Comparison of ENCODE assay signal across 13 cellular contexts in genomic region chr14:23605931-23606585, GRCh38. TPM values are rescaled to one million over a fixed set of nuclear protein-coding genes. Genes with fewer than 3 reads are reported as not detected.
DNase-seq lines count a peak whose midpoint lies in the region; ATAC-seq and TF ChIP-seq lines count a peak whose summit lies in the region.
"Had no signal": no experiment of that assay in that cellular context is flagged by ENCODE, and none has a peak within 500 bp of the region (broad histone marks: within the 10 kb centered on the region; RNA-seq: fewer than 3 reads in every experiment).

No MANE protein-coding gene starts in this region.

- H3K4me1 ChIP-seq in GM23248 (ENCODE audit: insufficient read depth) = no peaks in the 10 kb centered on the region
- H3K4me1 ChIP-seq in adrenal gland (replicated peaks in 1 of 2) = peaks cover 0 to 12% of the 10 kb centered on the region in 2 donors

- intact Hi-C loops in adrenal gland (cut with DNase I) = no loop called here

- in situ Hi-C loops in GM23248 (cut with MboI) = no loop called here

- no peaks in the 10 kb centered on the region for H3K27me3 Mint-ChIP-seq in activated CD8-positive, alpha-beta memory T cell treated with anti-CD3 and anti-CD28 coated beads, Interleukin-2, amount 10 ng/mL, durations not matched to agents 7 days and 5 days

- TF ChIP-seq POLR2A in adrenal gland (IDR thresholded peaks at IDR 0.05) = no peak

- H3K4me3 ChIP-seq in GM23248 (no peak overlapping the region), adrenal gland (no peak overlapping the region)

- H3K27ac ChIP-seq in GM23248 (no peak overlapping the region), adrenal gland (no peak overlapping the region)

- 0 out of 2 replicates have a peak, but pooled peaks cover 4% of the 10 kb centered on the region for H3K27me3 ChIP-seq in GM23248 (replicated peaks; ENCODE audit: insufficient read depth)
- no peaks in the 10 kb centered on the region for H3K27me3 ChIP-seq in adrenal gland

- H3F3A ChIP-seq in GM23248 (ENCODE audit: insufficient read depth) = no peaks in the 10 kb centered on the region

- peak overlapping the region; percentile 88 for H3K27ac Mint-ChIP-seq in activated CD8-positive, alpha-beta memory T cell treated with anti-CD3 and anti-CD28 coated beads, Interleukin-2, amount 10 ng/mL, durations not matched to agents 7 days and 5 days
- H3K27ac Mint-ChIP-seq: nephron had no signal

- TF ChIP-seq CTCF in adrenal gland (IDR thresholded peaks at IDR 0.05) = no peak

- peaks cover 5% of the 10 kb centered on the region for H3K9me3 Mint-ChIP-seq in activated CD8-positive, alpha-beta memory T cell treated with anti-CD3 and anti-CD28 coated beads, Interleukin-2, amount 10 ng/mL, durations not matched to agents 7 days and 5 days (ENCODE audit: low read depth)
- H3K9me3 Mint-ChIP-seq: nephron had no signal

- peak overlapping the region; percentile 1 for H3K4me3 Mint-ChIP-seq in activated CD8-positive, alpha-beta memory T cell treated with anti-CD3 and anti-CD28 coated beads, Interleukin-2, amount 10 ng/mL, durations not matched to agents 7 days and 5 days
- H3K4me3 Mint-ChIP-seq: nephron had no signal

- WGBS in GM23248 (ENCODE audit: low coverage in 1 of 2, low lambda C conversion rate in 2 of 2, missing lambda C conversion rate in 2 of 2), 2 experiments = 36 to 44% methylated on average over 6 of the region's 6 CpGs
- WGBS in adrenal gland, 4 donors = 77 to 86% (median 83%) methylated on average over 6 of the region's 6 CpGs

- CTCF ChIA-PET in activated CD8-positive, alpha-beta memory T cell treated with anti-CD3 and anti-CD28 coated beads, Interleukin-2, amount 10 ng/mL, durations not matched to agents 7 days and 5 days (lab: Charles Lee) = interaction anchor here (0.7 to 4.2 kb wide), 8 partner anchors 9 to 484 kb away, joined by 3 to 26 read pairs (median 4); no protein-coding TSS in a partner anchor

- no peak overlapping the region for H2AFZ ChIP-seq in GM23248

- no peak overlapping the region for H3K9ac ChIP-seq in GM23248

- DNase-seq in activated CD8-positive, alpha-beta memory T cell treated with anti-CD3 and anti-CD28 coated beads, Interleukin-2, amount 10 ng/mL, durations not matched to agents 7 days and 5 days = peak; percentile 51
- no peak for DNase-seq in activated CD8-positive, alpha-beta memory T cell treated with anti-CD3 and anti-CD28 coated beads, Interleukin-2, amount 50 U/mL, for 4 hours
- DNase-seq in GM23248 (peak; percentile 28), D341Med (ENCODE audit: low spot score) (no peak), GDM1 (lab: John Stamatoyannopoulos, UW) (no peak), adrenal gland (no peak)
- DNase-seq in stimulated activated CD4-positive, alpha-beta T cell treated with anti-CD3 and anti-CD28 coated beads, Interleukin-4, amount 100 ng/mL, for 24 hours = peak; percentile 36
- DNase-seq: activated naive CD4-positive, alpha-beta T cell had no signal

- H3K4me1 Mint-ChIP-seq in activated CD8-positive, alpha-beta memory T cell treated with anti-CD3 and anti-CD28 coated beads, Interleukin-2, amount 10 ng/mL, durations not matched to agents 7 days and 5 days = peaks cover 60% of the 10 kb centered on the region
- H3K4me1 Mint-ChIP-seq: nephron had no signal

- H3K9me3 ChIP-seq in GM23248 (ENCODE audit: low read depth) (no peaks in the 10 kb centered on the region), adrenal gland (replicated peaks in 1 of 3) (no peaks in the 10 kb centered on the region)

- peaks cover 14% of the 10 kb centered on the region for H3K36me3 Mint-ChIP-seq in activated CD8-positive, alpha-beta memory T cell treated with anti-CD3 and anti-CD28 coated beads, Interleukin-2, amount 10 ng/mL, durations not matched to agents 7 days and 5 days

- no peaks in the 10 kb centered on the region for H3K9me2 ChIP-seq in GM23248 (ENCODE audit: insufficient read depth)

- peak; percentile 79 for ATAC-seq in activated CD8-positive, alpha-beta memory T cell treated with anti-CD3 and anti-CD28 coated beads, Interleukin-2, amount 10 ng/mL, durations not matched to agents 7 days and 5 days
- ATAC-seq in HG03565 (IDR thresholded peaks at IDR 0.05; ENCODE audit: unreplicated experiment) = peak; percentile 87
- ATAC-seq: HCT116, Panc1 had no signal

- H3K4me2 ChIP-seq in GM23248 (ENCODE audit: unreplicated experiment) = no peak overlapping the region

- H3K79me2 ChIP-seq in GM23248 (ENCODE audit: insufficient read depth) = no peaks in the 10 kb centered on the region

- no peaks in the 10 kb centered on the region for H4K20me1 ChIP-seq in GM23248 (ENCODE audit: insufficient read depth)

- H3K36me3 ChIP-seq in GM23248 (ENCODE audit: low read depth) (no peaks in the 10 kb centered on the region), adrenal gland (replicated peaks in 1 of 2) (no peaks in the 10 kb centered on the region)

RNA-seq across cellular contexts. Expression of gene JPH4, which starts 27.5 kb away (rescaled TPM):
- total RNA-seq in activated CD8-positive, alpha-beta memory T cell treated with anti-CD3 and anti-CD28 coated beads, Interleukin-2, amount 10 ng/mL, durations not matched to agents 7 days and 5 days = under 1 TPM in 1 of 2 experiments, not detected in 1; 0.77 TPM
- total RNA-seq in GM23248 (2014; rRNA removed; shearing (Covaris generic)) = not detected in 2 replicates
- polyA plus RNA-seq in GM23248 (2016; fragmentation: Nextera tagmentation; extraction: Ambion mirVana) (0.05 TPM in 1 of 2 replicates, not detected in the other), adrenal gland (10 to 100 TPM in 1 of 3 donors, 1 to 10 TPM in 2; 5.9 to 35.8 (median 9.4) TPM)
- 10 to 100 TPM in 1 of 8 donors, 1 to 10 TPM in 6, under 1 TPM in 1; 0.42 to 11.1 (median 3.0) TPM for total RNA-seq in adrenal gland
- polyA plus RNA-seq: AG04450 had no signal

RNA-seq across cellular contexts. Expression of gene DHRS2, which starts 30.1 kb away (rescaled TPM):
- 1 to 10 TPM; 1.1 to 2.7 TPM for total RNA-seq in activated CD8-positive, alpha-beta memory T cell treated with anti-CD3 and anti-CD28 coated beads, Interleukin-2, amount 10 ng/mL, durations not matched to agents 7 days and 5 days
- not detected in 2 replicates for total RNA-seq in GM23248 (2014; rRNA removed; shearing (Covaris generic))
- polyA plus RNA-seq in GM23248 (2016; fragmentation: Nextera tagmentation; extraction: Ambion mirVana) (not detected in 2 replicates), adrenal gland (1 to 10 TPM; 2.5 to 4.9 (median 2.7) TPM)
- total RNA-seq in adrenal gland = 1 to 10 TPM in 2 of 8 donors, under 1 TPM in 2, not detected in 4; 0.86 to 2.6 (median 1.1) TPM

RNA-seq across cellular contexts. Expression of gene AP1G2, which starts 38.5 kb away (rescaled TPM):
- total RNA-seq in activated CD8-positive, alpha-beta memory T cell treated with anti-CD3 and anti-CD28 coated beads, Interleukin-2, amount 10 ng/mL, durations not matched to agents 7 days and 5 days = 100 to 1,000 TPM; 222 to 294 TPM
- total RNA-seq in GM23248 (2014; rRNA removed; shearing (Covaris generic)) = 3.9 and 13.7 TPM in 2 replicates
- 9.6 and 10.2 TPM in 2 replicates for polyA plus RNA-seq in GM23248 (2016; fragmentation: Nextera tagmentation; extraction: Ambion mirVana)
- 100 to 1,000 TPM in 2 of 8 donors, 10 to 100 TPM in 6; 35.2 to 142 (median 79.5) TPM for total RNA-seq in adrenal gland
- polyA plus RNA-seq in adrenal gland = 100 to 1,000 TPM in 2 of 3 donors, 10 to 100 TPM in 1; 27.9 to 587 (median 285) TPM

RNA-seq across cellular contexts. Expression of gene THTPA, which starts 50.0 kb away (rescaled TPM):
- total RNA-seq in activated CD8-positive, alpha-beta memory T cell treated with anti-CD3 and anti-CD28 coated beads, Interleukin-2, amount 10 ng/mL, durations not matched to agents 7 days and 5 days = 10 to 100 TPM; 13.5 to 15.6 TPM
- total RNA-seq in GM23248 (2014; rRNA removed; shearing (Covaris generic)) = 21.0 and 33.8 TPM in 2 replicates
- 9.3 and 10.0 TPM in 2 replicates for polyA plus RNA-seq in GM23248 (2016; fragmentation: Nextera tagmentation; extraction: Ambion mirVana)
- 10 to 100 TPM; 21.2 to 41.7 (median 32.6) TPM for total RNA-seq in adrenal gland
- 10 to 100 TPM; 11.5 to 26.5 (median 21.4) TPM for polyA plus RNA-seq in adrenal gland

RNA-seq across cellular contexts. Expression of gene ZFHX2, which starts 54.5 kb away (rescaled TPM):
- 1 to 10 TPM; 1.8 to 2.7 TPM for total RNA-seq in activated CD8-positive, alpha-beta memory T cell treated with anti-CD3 and anti-CD28 coated beads, Interleukin-2, amount 10 ng/mL, durations not matched to agents 7 days and 5 days
- under 0.01 TPM in 1 of 2 replicates, not detected in the other for total RNA-seq in GM23248 (2014; rRNA removed; shearing (Covaris generic))
- 0.14 and 0.49 TPM in 2 replicates for polyA plus RNA-seq in GM23248 (2016; fragmentation: Nextera tagmentation; extraction: Ambion mirVana)
- 1 to 10 TPM in 6 of 8 donors, under 1 TPM in 2; 0.54 to 4.2 (median 2.4) TPM for total RNA-seq in adrenal gland
- 1 to 10 TPM; 2.1 to 9.7 (median 2.5) TPM for polyA plus RNA-seq in adrenal gland

Comparison
In these comparisons a context has a peak if more than half of its experiments do, and no peak if none do; other contexts are left out.
1. DNase-seq: peak in activated CD8-positive, alpha-beta memory T cell treated with anti-CD3 and anti-CD28 coated beads, Interleukin-2, amount 10 ng/mL, durations not matched to agents 7 days and 5 days (single experiment), GM23248 (single experiment) and stimulated activated CD4-positive, alpha-beta T cell treated with anti-CD3 and anti-CD28 coated beads, Interleukin-4, amount 100 ng/mL, for 24 hours (single experiment); none in activated CD8-positive, alpha-beta memory T cell treated with anti-CD3 and anti-CD28 coated beads, Interleukin-2, amount 50 U/mL, for 4 hours (single experiment), D341Med (single experiment), GDM1 (single experiment) and adrenal gland (0 of 7).